Comparison of ENCODE assay signal across 8 cellular contexts in genomic region chr5:147098233-147098790, GRCh38.
DNase-seq lines count a peak whose midpoint lies in the region; ATAC-seq lines count a peak whose summit lies in the region.

No MANE protein-coding gene starts in this region.

- H3K4me1 Mint-ChIP-seq in T-helper 17 cell: peaks cover 2% of the 10 kb centered on the region

- H3K36me3 Mint-ChIP-seq in T-helper 17 cell (ENCODE audit: low read depth): no peaks in the 10 kb centered on the region

- DNase-seq in ELR (ENCODE audit: low read depth): peak; percentile 65
- DNase-seq in NCI-H524 (lab: John Stamatoyannopoulos, UW): peak; percentile 86 to 96
- DNase-seq in cerebellum (ENCODE audit: low spot score): peak; percentile 13
- DNase-seq in left lobe of liver (ENCODE audit: low spot score): peak; percentile 59
- DNase-seq in T-helper 17 cell: no peak

- no peaks in the 10 kb centered on the region for H3K9me3 ChIP-seq in T-helper 17 cell (ENCODE audit: control insufficient read depth, low read length, poor library complexity, severe bottlenecking)

- H3K27ac Mint-ChIP-seq in T-helper 17 cell: no peak overlapping the region

- H3K27me3 Mint-ChIP-seq in T-helper 17 cell: peaks cover 16% of the 10 kb centered on the region

- peak; percentile 60 for ATAC-seq in HG02938 (IDR thresholded peaks at IDR 0.05; ENCODE audit: unreplicated experiment)
- ATAC-seq in left lobe of liver: peak; percentile 96
- ATAC-seq in T-helper 17 cell: no peak
- ATAC-seq in GM21447 (IDR thresholded peaks at IDR 0.05; ENCODE audit: unreplicated experiment): no peak
- ATAC-seq in HG02759 (IDR thresholded peaks at IDR 0.05; ENCODE audit: unreplicated experiment): no peak

- no peak overlapping the region for H3K4me3 Mint-ChIP-seq in T-helper 17 cell

Comparison
In these comparisons a context has a peak if more than half of its experiments do, and no peak if none do; other contexts are left out.
1. DNase-seq: peak in ELR (single experiment), NCI-H524 (2 of 2), cerebellum (single experiment) and left lobe of liver (single experiment); none in T-helper 17 cell (0 of 3).
2. ATAC-seq: peak in HG02938 (single experiment) and left lobe of liver (single experiment); none in T-helper 17 cell (single experiment), GM21447 (single experiment) and HG02759 (single experiment).